20 cellular contexts compared by ENCODE assay signal in genomic region chr14:81571437-81571836, GRCh38. TPM values are rescaled to one million over a fixed set of nuclear protein-coding genes. Genes with fewer than 3 reads are reported as not detected.
DNase-seq lines count a peak whose midpoint lies in the region; ATAC-seq and TF ChIP-seq lines count a peak whose summit lies in the region.
"Had no signal": no experiment of that assay in that cellular context is flagged by ENCODE, and none has a peak within 500 bp of the region (broad histone marks: within the 10 kb centered on the region; RNA-seq: fewer than 3 reads in every experiment).

No MANE protein-coding gene starts in this region.

- CTCF ChIA-PET in activated CD8-positive, alpha-beta T cell treated with anti-CD3 and anti-CD28 coated beads for 36 hours (lab: Charles Lee): no interaction called here
- CTCF ChIA-PET in activated CD8-positive, alpha-beta T cell treated with anti-CD3 and anti-CD28 coated beads, Interleukin-2, amount 10 ng/mL, durations not matched to agents 7 days and 5 days (lab: Charles Lee): no interaction called here
- CTCF ChIA-PET in HCT116 (lab: Charles Lee): no interaction called here

- H3K4me1 Mint-ChIP-seq in activated CD8-positive, alpha-beta T cell treated with anti-CD3 and anti-CD28 coated beads for 36 hours (ENCODE audit: low read depth): peaks cover 2% of the 10 kb centered on the region
- no peaks in the 10 kb centered on the region for H3K4me1 Mint-ChIP-seq in activated CD8-positive, alpha-beta T cell treated with anti-CD3 and anti-CD28 coated beads, Interleukin-2, amount 10 ng/mL, durations not matched to agents 7 days and 5 days (ENCODE audit: low read depth)
- no peaks in the 10 kb centered on the region for H3K4me1 Mint-ChIP-seq in activated T-helper 17 cell treated with anti-CD3 and anti-CD28 coated beads, Interleukin-2, amount 50 U/mL, for 72 hours

- peaks cover 24% of the 10 kb centered on the region for H3K27me3 ChIP-seq in HCT116 (ENCODE audit: insufficient read depth, low read length)
- H3K27me3 ChIP-seq: Peyer's patch had no signal

- no peaks in the 10 kb centered on the region for H3K9me3 ChIP-seq in HCT116 (ENCODE audit: control insufficient read depth in 1 of 2, insufficient read depth in 1 of 2, low read depth in 1 of 2, low read length in 2 of 2)
- H3K9me3 ChIP-seq: Caco-2, HAP-1, Peyer's patch, SK-N-SH had no signal

- no peaks in the 10 kb centered on the region for H3K36me3 ChIP-seq in HCT116 (ENCODE audit: control insufficient read depth in 1 of 2, insufficient read depth in 2 of 2, low read length in 2 of 2)
- H3K36me3 ChIP-seq: HAP-1, Peyer's patch had no signal

- no peak overlapping the region for H3K4me2 ChIP-seq in HCT116 (ENCODE audit: low read length)
- H3K4me2 ChIP-seq: SK-N-SH had no signal

- H3K4me1 ChIP-seq in HCT116 (ENCODE audit: control insufficient read depth in 1 of 2, insufficient read depth in 2 of 2, low read length in 2 of 2): no peaks in the 10 kb centered on the region
- H3K4me1 ChIP-seq: Caco-2, HAP-1, Peyer's patch had no signal

- no peaks in the 10 kb centered on the region for H3K79me2 ChIP-seq in HCT116 (ENCODE audit: insufficient read depth, low read length)

- H3K9me3 Mint-ChIP-seq in activated CD8-positive, alpha-beta T cell treated with anti-CD3 and anti-CD28 coated beads for 36 hours: no peaks in the 10 kb centered on the region
- no peaks in the 10 kb centered on the region for H3K9me3 Mint-ChIP-seq in activated CD8-positive, alpha-beta T cell treated with anti-CD3 and anti-CD28 coated beads, Interleukin-2, amount 10 ng/mL, durations not matched to agents 7 days and 5 days (ENCODE audit: insufficient read depth)
- no peaks in the 10 kb centered on the region for H3K9me3 Mint-ChIP-seq in activated T-helper 17 cell treated with anti-CD3 and anti-CD28 coated beads, Interleukin-2, amount 50 U/mL, for 72 hours
- H3K9me3 Mint-ChIP-seq: CD4-positive, alpha-beta T cell had no signal

- TF ChIP-seq CTCF in activated CD8-positive, alpha-beta T cell treated with anti-CD3 and anti-CD28 coated beads for 36 hours (IDR thresholded peaks at IDR 0.05): no peak
- no peak for TF ChIP-seq CTCF in HCT116 (IDR thresholded peaks at IDR 0.05 in 2 of 3, conservative IDR thresholded peaks at IDR 0.05 in 1 of 3; ENCODE audit: borderline replicate concordance in 1 of 3, insufficient read depth in 1 of 3, low read depth in 2 of 3, low read length in 2 of 3)

- intact Hi-C loops in activated CD8-positive, alpha-beta T cell treated with anti-CD3 and anti-CD28 coated beads for 36 hours (cut with micrococcal nuclease): no loop called here
- intact Hi-C loops in HCT116 (cut with micrococcal nuclease): no loop called here

- no peak for TF ChIP-seq POLR2A in HCT116 (IDR thresholded peaks at IDR 0.05; ENCODE audit: borderline replicate concordance, extremely low read depth, insufficient read depth, insufficient read length)

- no peak overlapping the region for H3K4me3 ChIP-seq in HCT116 (replicated peaks in 1 of 2; ENCODE audit: low read depth in 1 of 2, low read length in 2 of 2)
- H3K4me3 ChIP-seq: HAP-1, Peyer's patch had no signal

- DNase-seq in activated CD8-positive, alpha-beta T cell treated with anti-CD3 and anti-CD28 coated beads for 36 hours: no peak
- no peak for DNase-seq in activated CD8-positive, alpha-beta T cell treated with anti-CD3 and anti-CD28 coated beads, Interleukin-2, amount 10 ng/mL, durations not matched to agents 7 days and 5 days
- no peak for DNase-seq in HCT116 (ENCODE audit: low read depth, low spot score)
- no peak for DNase-seq in stimulated activated naive CD8-positive, alpha-beta T cell treated with anti-CD3 and anti-CD28 coated beads, Interleukin-15, Interleukin-2, amounts not matched to agents 100 U/mL and 50 U/mL, for 24 hours
- no peak for DNase-seq in activated gamma-delta T cell treated with Interleukin-2 at 50 U/mL for 16 hours
- DNase-seq: Caco-2; CD4-positive, alpha-beta T cell; DMS153; EL; Kasumi-1; MM.1S; NCI-H1092; NCI-H1436 treated with DMSO at 0.1 percent for 48 hours; NCI-H2029 treated with DMSO at 0.1 percent for 48 hours; Peyer's patch; SHP77 treated with DMSO at 0.1 percent for 48 hours; SK-N-SH had no signal

- RAD21 ChIA-PET in HCT116 (lab: Charles Lee; ENCODE audit: low non-redundant PET in 1 of 2, low total read pairs in 2 of 2, uncharacterized antibody in 2 of 2, unreplicated experiment in 2 of 2): no interaction called here

- H3K27ac ChIP-seq in HCT116 (ENCODE audit: low read depth, low read length): no peak overlapping the region
- H3K27ac ChIP-seq: Peyer's patch had no signal

- no TSS peak for BruUV-seq in HCT116 (replicated peaks; lab: Mats Ljungman, UMichigan)

- H3K27me3 Mint-ChIP-seq in activated CD8-positive, alpha-beta T cell treated with anti-CD3 and anti-CD28 coated beads for 36 hours: peaks cover 15% of the 10 kb centered on the region
- peaks cover 11% of the 10 kb centered on the region for H3K27me3 Mint-ChIP-seq in activated CD8-positive, alpha-beta T cell treated with anti-CD3 and anti-CD28 coated beads, Interleukin-2, amount 10 ng/mL, durations not matched to agents 7 days and 5 days (ENCODE audit: low read depth)
- H3K27me3 Mint-ChIP-seq in activated T-helper 17 cell treated with anti-CD3 and anti-CD28 coated beads, Interleukin-2, amount 50 U/mL, for 72 hours: peaks cover 21% of the 10 kb centered on the region

- H4K20me1 ChIP-seq in HCT116 (ENCODE audit: insufficient read depth): no peaks in the 10 kb centered on the region; the same call in 1 of the 2 replicates

- no peaks in the 10 kb centered on the region for H3K9me2 ChIP-seq in HCT116 (ENCODE audit: insufficient read depth)
- H3K9me2 ChIP-seq: SK-N-SH had no signal

- no peak for TF ChIP-seq RAD21 in HCT116 (IDR thresholded peaks at IDR 0.05; ENCODE audit: low read depth)

- H2AFZ ChIP-seq in HCT116 (ENCODE audit: low read depth, low read length, poor library complexity, severe bottlenecking): no peak overlapping the region

- H3K36me3 Mint-ChIP-seq in activated CD8-positive, alpha-beta T cell treated with anti-CD3 and anti-CD28 coated beads for 36 hours (ENCODE audit: low read depth): no peaks in the 10 kb centered on the region
- no peaks in the 10 kb centered on the region for H3K36me3 Mint-ChIP-seq in activated CD8-positive, alpha-beta T cell treated with anti-CD3 and anti-CD28 coated beads, Interleukin-2, amount 10 ng/mL, durations not matched to agents 7 days and 5 days (ENCODE audit: low read depth)
- no peaks in the 10 kb centered on the region for H3K36me3 Mint-ChIP-seq in activated T-helper 17 cell treated with anti-CD3 and anti-CD28 coated beads, Interleukin-2, amount 50 U/mL, for 72 hours (ENCODE audit: low read depth)

- ATAC-seq in activated CD8-positive, alpha-beta T cell treated with anti-CD3 and anti-CD28 coated beads for 36 hours: peak; percentile 61
- no peak for ATAC-seq in activated CD8-positive, alpha-beta T cell treated with anti-CD3 and anti-CD28 coated beads, Interleukin-2, amount 10 ng/mL, durations not matched to agents 7 days and 5 days
- no peak for ATAC-seq in HCT116
- ATAC-seq in activated T-helper 17 cell treated with anti-CD3 and anti-CD28 coated beads, Interleukin-2, amount 50 U/mL, for 72 hours (replicated peaks): peak; percentile 49
- ATAC-seq in stimulated activated naive CD8-positive, alpha-beta T cell treated with anti-CD3 and anti-CD28 coated beads, Interleukin-15, Interleukin-2, amounts not matched to agents 100 U/mL and 50 U/mL, for 24 hours: peak; percentile 49
- no peak for ATAC-seq in HG02973 (IDR thresholded peaks at IDR 0.05; ENCODE audit: unreplicated experiment)

- no peak overlapping the region for H3K4me3 Mint-ChIP-seq in activated CD8-positive, alpha-beta T cell treated with anti-CD3 and anti-CD28 coated beads for 36 hours
- no peak overlapping the region for H3K4me3 Mint-ChIP-seq in activated CD8-positive, alpha-beta T cell treated with anti-CD3 and anti-CD28 coated beads, Interleukin-2, amount 10 ng/mL, durations not matched to agents 7 days and 5 days
- no peak overlapping the region for H3K4me3 Mint-ChIP-seq in activated T-helper 17 cell treated with anti-CD3 and anti-CD28 coated beads, Interleukin-2, amount 50 U/mL, for 72 hours
- H3K4me3 Mint-ChIP-seq: CD4-positive, alpha-beta T cell had no signal

- no peak overlapping the region for H3K27ac Mint-ChIP-seq in activated CD8-positive, alpha-beta T cell treated with anti-CD3 and anti-CD28 coated beads for 36 hours
- H3K27ac Mint-ChIP-seq in activated CD8-positive, alpha-beta T cell treated with anti-CD3 and anti-CD28 coated beads, Interleukin-2, amount 10 ng/mL, durations not matched to agents 7 days and 5 days: no peak overlapping the region
- H3K27ac Mint-ChIP-seq in activated T-helper 17 cell treated with anti-CD3 and anti-CD28 coated beads, Interleukin-2, amount 50 U/mL, for 72 hours: peak overlapping the region; percentile 36
- H3K27ac Mint-ChIP-seq: CD4-positive, alpha-beta T cell had no signal

- POLR2A ChIA-PET in activated CD8-positive, alpha-beta T cell treated with anti-CD3 and anti-CD28 coated beads for 36 hours (lab: Charles Lee): no interaction called here
- POLR2A ChIA-PET in activated CD8-positive, alpha-beta T cell treated with anti-CD3 and anti-CD28 coated beads, Interleukin-2, amount 10 ng/mL, durations not matched to agents 7 days and 5 days (lab: Charles Lee): no interaction called here
- POLR2A ChIA-PET in HCT116 (lab: Charles Lee): no interaction called here

- H3K9ac ChIP-seq in HCT116 (ENCODE audit: low read length): no peak overlapping the region
- H3K9ac ChIP-seq: SK-N-SH had no signal

TF ChIP-seq in HCT116, 20 proteins besides CTCF, POLR2A, EP300 and RAD21 (continues in another document):
- no peak for TF ChIP-seq ZBTB33 (IDR thresholded peaks at IDR 0.05; ENCODE audit: extremely low read depth, insufficient replicate concordance, low read length)

RNA-seq across cellular contexts. Expression of gene SEL1L, which starts 37.8 kb away (rescaled TPM):
- total RNA-seq in activated CD8-positive, alpha-beta T cell treated with anti-CD3 and anti-CD28 coated beads for 36 hours: 10 to 100 TPM; 46.4 to 55.4 TPM
- 10 to 100 TPM; 48.9 to 51.3 TPM for total RNA-seq in activated CD8-positive, alpha-beta T cell treated with anti-CD3 and anti-CD28 coated beads, Interleukin-2, amount 10 ng/mL, durations not matched to agents 7 days and 5 days
- 41.4 TPM for total RNA-seq in HCT116 (2021; ENCODE audit: unreplicated experiment)
- polyA plus RNA-seq in HCT116 (2012): 23.3 and 27.2 TPM in 2 replicates
- 10 to 100 TPM; 58.7 to 69.8 TPM for total RNA-seq in activated T-helper 17 cell treated with anti-CD3 and anti-CD28 coated beads, Interleukin-2, amount 50 U/mL, for 72 hours

Comparison
In these comparisons a context has a peak if more than half of its experiments do, and no peak if none do; other contexts are left out.
1. ATAC-seq: peak in activated CD8-positive, alpha-beta T cell treated with anti-CD3 and anti-CD28 coated beads for 36 hours (single experiment), activated T-helper 17 cell treated with anti-CD3 and anti-CD28 coated beads, Interleukin-2, amount 50 U/mL, for 72 hours (single experiment) and stimulated activated naive CD8-positive, alpha-beta T cell treated with anti-CD3 and anti-CD28 coated beads, Interleukin-15, Interleukin-2, amounts not matched to agents 100 U/mL and 50 U/mL, for 24 hours (single experiment); none in activated CD8-positive, alpha-beta T cell treated with anti-CD3 and anti-CD28 coated beads, Interleukin-2, amount 10 ng/mL, durations not matched to agents 7 days and 5 days (single experiment), HCT116 (single experiment) and HG02973 (single experiment).